ENCODE assay signal across 25 cellular contexts in genomic region chr1:25192154-25192553, GRCh38.
"Had no signal": no experiment of that assay in that cellular context is flagged by ENCODE, and none has a peak within 500 bp of the region (broad histone marks: within the 10 kb centered on the region; RNA-seq: fewer than 3 reads in every experiment).

No MANE protein-coding gene starts in this region.

- H3K4me3 Mint-ChIP-seq: immature natural killer cell, mesothelial cell of epicardium had no signal

- H3K9me3 Mint-ChIP-seq: immature natural killer cell, mesothelial cell of epicardium had no signal

- H3K27me3 ChIP-seq: foreskin keratinocyte, hepatocyte had no signal

- H3K27ac ChIP-seq: coronary artery, dorsolateral prefrontal cortex, esophagus muscularis mucosa, foreskin keratinocyte, gastroesophageal sphincter, heart left ventricle, hepatocyte, left lung, lower lobe of right lung had no signal

- DNase-seq: dermis blood vessel endothelial cell; dorsolateral prefrontal cortex; effector CD4-positive, alpha-beta T cell; effector memory CD4-positive, alpha-beta T cell; foreskin keratinocyte; heart left ventricle; hypothalamus; immature natural killer cell; islet precursor cell; kidney; kidney glomerular epithelial cell; left colon; left lung; left ventricle myocardium superior; lower lobe of right lung; mesenchymal stem cell; mucosa of descending colon had no signal

- H3K4me3 ChIP-seq: coronary artery, dorsolateral prefrontal cortex, esophagus muscularis mucosa, gastroesophageal sphincter, heart left ventricle, hepatocyte, left lung, lower lobe of right lung, mucosa of descending colon had no signal

- H3K36me3 ChIP-seq: esophagus muscularis mucosa, gastroesophageal sphincter, heart left ventricle, left lung, lower lobe of right lung had no signal

- H3K9me3 ChIP-seq: esophagus muscularis mucosa, gastroesophageal sphincter, heart left ventricle, left lung, lower lobe of right lung, mucosa of descending colon had no signal

- H3K36me3 Mint-ChIP-seq: immature natural killer cell, mesothelial cell of epicardium had no signal

- H3K27ac Mint-ChIP-seq: immature natural killer cell, mesothelial cell of epicardium had no signal

- H3K79me2 ChIP-seq: hepatocyte had no signal

- ATAC-seq: foreskin keratinocyte, gastroesophageal sphincter, heart left ventricle, left colon, left lung, left ventricle myocardium superior, lower lobe of right lung, mucosa of descending colon had no signal

- FAIRE-seq: colon, endothelial cell of umbilical vein, frontal cortex, kidney had no signal

- H3K4me1 ChIP-seq: esophagus muscularis mucosa, gastroesophageal sphincter, heart left ventricle, left lung, lower lobe of right lung had no signal
